ENCODE assay signal across 1 cellular context in the genomic region with DNA sequence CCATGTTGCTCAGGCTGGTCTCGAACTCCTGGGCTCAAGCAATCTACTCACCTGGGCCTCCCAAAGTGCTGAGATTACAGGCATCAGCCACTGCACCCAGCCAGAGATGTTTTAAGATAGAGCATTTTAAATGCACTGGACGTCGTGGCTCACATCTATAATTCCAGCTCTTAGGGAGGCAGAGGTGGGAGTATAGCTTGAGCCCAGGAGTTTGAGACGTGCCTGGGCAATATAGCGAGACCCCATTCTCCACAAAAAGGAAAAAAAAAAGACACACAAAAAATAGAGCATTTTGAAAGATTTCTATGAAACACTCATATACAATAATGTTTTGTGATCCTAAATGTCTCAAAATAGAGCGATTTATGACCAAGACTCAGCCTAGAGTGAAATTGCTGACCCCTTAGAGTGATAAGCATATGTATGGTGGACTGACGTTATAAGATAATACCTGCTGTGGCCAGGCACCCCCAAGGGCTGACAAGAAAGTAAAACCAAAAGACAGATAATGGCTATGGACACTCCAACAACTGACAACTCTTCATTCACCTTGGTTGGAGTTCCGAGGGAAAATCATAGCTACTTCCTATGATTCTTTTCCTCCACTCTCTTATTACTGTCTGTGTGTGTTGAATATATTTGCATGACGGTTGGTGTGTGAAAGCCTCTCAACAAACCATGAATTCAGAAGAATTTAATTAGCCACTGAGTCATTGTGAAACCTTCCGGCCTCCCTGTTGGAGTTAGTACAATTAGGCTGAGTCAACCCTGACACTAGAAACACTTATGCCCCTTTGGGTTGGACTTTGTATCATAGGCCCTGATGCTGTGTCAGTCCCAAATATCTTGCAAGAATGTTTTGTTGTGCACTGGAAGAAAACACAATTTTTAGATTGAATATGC.
TF ChIP-seq lines count a peak whose summit lies in the region.

No MANE protein-coding gene starts in this region.

TF ChIP-seq in HCT116, 20 proteins besides CTCF, POLR2A, EP300 and RAD21 (continued from another document):
- TF ChIP-seq SRF (IDR thresholded peaks at IDR 0.05; ENCODE audit: low read depth): 0 out of 2 replicates have a peak, but pooled peaks have one; percentile 32
- no peak for TF ChIP-seq EGR1 (IDR thresholded peaks at IDR 0.05; ENCODE audit: low read depth)
- TF ChIP-seq ZNF274 (IDR thresholded peaks at IDR 0.05; ENCODE audit: low read depth, low read length): no peak
- TF ChIP-seq TCF7L2 (IDR thresholded peaks at IDR 0.05; ENCODE audit: borderline replicate concordance, extremely low read depth, insufficient read depth, insufficient read length): no peak
- TF ChIP-seq CEBPB (IDR thresholded peaks at IDR 0.05; ENCODE audit: low read depth): peak; percentile 87
- TF ChIP-seq EZH2 (IDR thresholded peaks at IDR 0.05): no peak
- peak; percentile 90 for TF ChIP-seq FOSL1 (IDR thresholded peaks at IDR 0.05; ENCODE audit: low read depth)
- TF ChIP-seq YY1 (IDR thresholded peaks at IDR 0.05; ENCODE audit: extremely low read depth, insufficient replicate concordance, low read depth, low read length): peak; percentile 29
- TF ChIP-seq SP1 (IDR thresholded peaks at IDR 0.05; ENCODE audit: low read depth): peak; percentile 79
- TF ChIP-seq POLR2AphosphoS5 (IDR thresholded peaks at IDR 0.05; ENCODE audit: low read depth, low read length): peak; percentile 36
- TF ChIP-seq JUND (IDR thresholded peaks at IDR 0.05): peak; percentile 90
